ENCODE assay signal across 10 cellular contexts in genomic region chr2:237223208-237223861, GRCh38.
DNase-seq lines count a peak whose midpoint lies in the region; ATAC-seq, FAIRE-seq and TF ChIP-seq lines count a peak whose summit lies in the region.
"Had no signal": no experiment of that assay in that cellular context is flagged by ENCODE, and none has a peak within 500 bp of the region (broad histone marks: within the 10 kb centered on the region; RNA-seq: fewer than 3 reads in every experiment).

No MANE protein-coding gene starts in this region.

- CTCF ChIA-PET in HEK293 (lab: Yijun Ruan, JAX), result interaction anchor here (0.6 kb wide), 1 partner anchor 1384 kb away, joined by 3 read pairs; no protein-coding TSS in a partner anchor

- H3K79me2 ChIP-seq in astrocyte (ENCODE audit: insufficient read depth, low read length), result no peaks in the 10 kb centered on the region

- ATAC-seq in GM18868 (IDR thresholded peaks at IDR 0.05; ENCODE audit: unreplicated experiment), result no peak
- ATAC-seq in HG02642 (IDR thresholded peaks at IDR 0.05; ENCODE audit: poor library complexity, unreplicated experiment), result no peak

- intact Hi-C loops in head of caudate nucleus (cut with DNase I), result no loop called here

- H3K36me3 ChIP-seq in HEK293 (ENCODE audit: control insufficient read depth in 2 of 2, insufficient read depth in 1 of 2, low read length in 2 of 2) (no peaks in the 10 kb centered on the region), astrocyte (ENCODE audit: insufficient read depth, low read length) (no peaks in the 10 kb centered on the region), right atrium auricular region (no peaks in the 10 kb centered on the region), subcutaneous abdominal adipose tissue (ENCODE audit: control insufficient read depth in 5 of 5, insufficient read depth in 5 of 5, low read length in 5 of 5) (no peaks in the 10 kb centered on the region)
- H3K36me3 ChIP-seq: prostate gland had no signal

- H3K4me3 ChIP-seq in HEK293 (ENCODE audit: low read depth, low read length) (no peak overlapping the region), astrocyte (ENCODE audit: insufficient read depth, low read depth, low read length) (no peak overlapping the region), right atrium auricular region (no peak overlapping the region), subcutaneous abdominal adipose tissue (ENCODE audit: low read depth in 1 of 5, low read length in 5 of 5) (no peak overlapping the region)
- H3K4me3 ChIP-seq: prostate gland had no signal

- H3K4me2 ChIP-seq in astrocyte (ENCODE audit: low read length), result peak overlapping the region; percentile 68

- no peaks in the 10 kb centered on the region for H3K27me3 Mint-ChIP-seq in astrocyte (ENCODE audit: low read depth, unreplicated experiment)

- H3K9me3 ChIP-seq in HEK293 (ENCODE audit: control insufficient read depth, insufficient read depth, low read depth, low read length) (no peaks in the 10 kb centered on the region), astrocyte (ENCODE audit: insufficient read depth, low read depth, low read length) (no peaks in the 10 kb centered on the region), right atrium auricular region (no peaks in the 10 kb centered on the region), subcutaneous abdominal adipose tissue (ENCODE audit: control insufficient read depth in 5 of 5, low read length in 5 of 5) (no peaks in the 10 kb centered on the region)
- H3K9me3 ChIP-seq: prostate gland had no signal

- no peaks in the 10 kb centered on the region for H3K36me3 Mint-ChIP-seq in astrocyte (ENCODE audit: low read depth, unreplicated experiment)

- TF ChIP-seq CTCF in HEK293 (tag by site-specific recombination; IDR thresholded peaks at IDR 0.05) (no peak), astrocyte (IDR thresholded peaks at IDR 0.05; ENCODE audit: insufficient read depth, low read depth, low read length) (no peak), right atrium auricular region (IDR thresholded peaks at IDR 0.05) (no peak)

- peak; percentile 100 for DNase-seq in astrocyte (ENCODE audit: low read depth)
- DNase-seq in right atrium auricular region (ENCODE audit: low spot score), result peak; percentile 62
- no peak for DNase-seq in head of caudate nucleus
- DNase-seq in Kasumi-1 (lab: John Stamatoyannopoulos, UW), result no peak
- DNase-seq: activated T-cell treated with anti-CD3 and anti-CD28 coated beads, Interleukin-2, amount 50 U/mL, for 24 hours had no signal

- POLR2A ChIA-PET in HEK293 (lab: Yijun Ruan, JAX), result no interaction called here

- peak overlapping the region; percentile 11 for H3K4me3 Mint-ChIP-seq in astrocyte (ENCODE audit: unreplicated experiment)
- H3K4me3 Mint-ChIP-seq: activated T-cell treated with anti-CD3 and anti-CD28 coated beads, Interleukin-2, amount 50 U/mL, for 24 hours had no signal

- peaks cover 51% of the 10 kb centered on the region for H3K4me1 Mint-ChIP-seq in astrocyte (ENCODE audit: low read depth, unreplicated experiment)

- H3K9me3 Mint-ChIP-seq in astrocyte (ENCODE audit: unreplicated experiment), result no peaks in the 10 kb centered on the region
- H3K9me3 Mint-ChIP-seq: activated T-cell treated with anti-CD3 and anti-CD28 coated beads, Interleukin-2, amount 50 U/mL, for 24 hours had no signal

- peak overlapping the region; percentile 85 for H3K9ac ChIP-seq in astrocyte (ENCODE audit: low read length)
- H3K9ac ChIP-seq in subcutaneous abdominal adipose tissue (ENCODE audit: low read length in 5 of 5), result peak overlapping the region in 1 of 5 donors; percentile 19

- H3K4me1 ChIP-seq in HEK293 (ENCODE audit: control insufficient read depth, insufficient read depth, low read length), result no peaks in the 10 kb centered on the region
- peaks cover 49% of the 10 kb centered on the region for H3K4me1 ChIP-seq in astrocyte (ENCODE audit: insufficient read depth, low read length)
- peaks cover 0 to 19% of the 10 kb centered on the region in 2 donors for H3K4me1 ChIP-seq in right atrium auricular region
- peaks cover 6 to 32% (median 24%) of the 10 kb centered on the region in 5 donors for H3K4me1 ChIP-seq in subcutaneous abdominal adipose tissue (ENCODE audit: control insufficient read depth in 5 of 5, insufficient read depth in 5 of 5, low read length in 5 of 5)
- H3K4me1 ChIP-seq: prostate gland had no signal

- no peak overlapping the region for H3K27ac ChIP-seq in HEK293 (ENCODE audit: extremely low read depth, low read depth, low read length)
- peak overlapping the region; percentile 99 for H3K27ac ChIP-seq in astrocyte (ENCODE audit: low read depth, low read length)
- H3K27ac ChIP-seq in right atrium auricular region, result peak overlapping the region; percentile 24 to 39
- peak overlapping the region; percentile 75 for H3K27ac ChIP-seq in subcutaneous abdominal adipose tissue (ENCODE audit: low read depth, low read length)
- H3K27ac ChIP-seq: prostate gland had no signal

- H3K27me3 ChIP-seq in astrocyte (ENCODE audit: insufficient read depth, low read length) (no peaks in the 10 kb centered on the region), right atrium auricular region (no peaks in the 10 kb centered on the region), subcutaneous abdominal adipose tissue (ENCODE audit: control insufficient read depth in 5 of 5, insufficient read depth in 4 of 5, low read length in 5 of 5) (no peaks in the 10 kb centered on the region)

- H4K20me1 ChIP-seq in astrocyte (ENCODE audit: insufficient read depth, low read length), result no peaks in the 10 kb centered on the region

- H2AFZ ChIP-seq in astrocyte (ENCODE audit: low read depth, low read length), result no peak overlapping the region

- FAIRE-seq in astrocyte (lab: Jason Lieb, UNC), result peak; percentile 99

- peak overlapping the region; percentile 66 for H3K27ac Mint-ChIP-seq in astrocyte (ENCODE audit: unreplicated experiment)
- H3K27ac Mint-ChIP-seq: activated T-cell treated with anti-CD3 and anti-CD28 coated beads, Interleukin-2, amount 50 U/mL, for 24 hours had no signal

TF ChIP-seq in HEK293, 187 proteins besides CTCF, POLR2A, EP300 and RAD21:
- TF ChIP-seq GLIS2 (tag by site-specific recombination; IDR thresholded peaks at IDR 0.05) (no peak), ZNF48 (tag by site-specific recombination; IDR thresholded peaks at IDR 0.05) (no peak), ZIC2 (tag by site-specific recombination; IDR thresholded peaks at IDR 0.05) (0 out of 2 replicates have a peak, but pooled peaks have one; percentile 21)
- TF ChIP-seq, protein P1, sequence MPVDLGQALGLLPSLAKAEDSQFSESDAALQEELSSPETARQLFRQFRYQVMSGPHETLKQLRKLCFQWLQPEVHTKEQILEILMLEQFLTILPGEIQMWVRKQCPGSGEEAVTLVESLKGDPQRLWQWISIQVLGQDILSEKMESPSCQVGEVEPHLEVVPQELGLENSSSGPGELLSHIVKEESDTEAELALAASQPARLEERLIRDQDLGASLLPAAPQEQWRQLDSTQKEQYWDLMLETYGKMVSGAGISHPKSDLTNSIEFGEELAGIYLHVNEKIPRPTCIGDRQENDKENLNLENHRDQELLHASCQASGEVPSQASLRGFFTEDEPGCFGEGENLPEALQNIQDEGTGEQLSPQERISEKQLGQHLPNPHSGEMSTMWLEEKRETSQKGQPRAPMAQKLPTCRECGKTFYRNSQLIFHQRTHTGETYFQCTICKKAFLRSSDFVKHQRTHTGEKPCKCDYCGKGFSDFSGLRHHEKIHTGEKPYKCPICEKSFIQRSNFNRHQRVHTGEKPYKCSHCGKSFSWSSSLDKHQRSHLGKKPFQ (tag by site-specific recombination; IDR thresholded peaks at IDR 0.05), result peak; percentile 91

Comparison
In these comparisons a context has a peak if more than half of its experiments do, and no peak if none do; other contexts are left out.
1. DNase-seq: peak in astrocyte (single experiment) and right atrium auricular region (single experiment); none in head of caudate nucleus (0 of 42) and Kasumi-1 (0 of 2).